ENCODE assay signal across 8 cellular contexts in genomic region chr9:98256632-98257218, GRCh38. TPM values are rescaled to one million over a fixed set of nuclear protein-coding genes. Genes with fewer than 3 reads are reported as not detected.
A peak's percentile ranks its signal among the peaks of the same experiment; 100 is the strongest.
DNase-seq lines count a peak whose midpoint lies in the region; TF ChIP-seq lines count a peak whose summit lies in the region.

No MANE protein-coding gene starts in this region.

- H3K36me3 ChIP-seq in OCI-LY7 (ENCODE audit: insufficient read depth, low read length) = no peaks in the 10 kb centered on the region
- H3K36me3 ChIP-seq in iPS-20b (ENCODE audit: insufficient read depth, low read depth, low read length) = no peaks in the 10 kb centered on the region

- H3K9me3 Mint-ChIP-seq in activated naive CD8-positive, alpha-beta T cell (ENCODE audit: low read depth) = no peaks in the 10 kb centered on the region

- H3K4me1 ChIP-seq in OCI-LY7 (ENCODE audit: insufficient read depth, low read length, poor library complexity, severe bottlenecking) (peaks cover 17% of the 10 kb centered on the region), iPS-20b (ENCODE audit: insufficient read depth, low read length) (peaks cover 5% of the 10 kb centered on the region; the same call in 1 of the 2 replicates)

- peaks cover 29% of the 10 kb centered on the region for H3K4me1 Mint-ChIP-seq in activated naive CD8-positive, alpha-beta T cell (ENCODE audit: low read depth)

- no peak for TF ChIP-seq CTCF in OCI-LY7 (conservative IDR thresholded peaks at IDR 0.05; ENCODE audit: low read length)

- H3K9me2 ChIP-seq in OCI-LY7 (ENCODE audit: insufficient read depth, low read length) = no peaks in the 10 kb centered on the region

- H3K4me3 ChIP-seq in OCI-LY7 (ENCODE audit: low read depth, low read length, poor library complexity, severe bottlenecking) (peak overlapping the region; percentile 75), iPS-20b (ENCODE audit: low read length) (peak overlapping the region; percentile 83)

- peak overlapping the region; percentile 97 for H3K27ac Mint-ChIP-seq in activated naive CD8-positive, alpha-beta T cell

- H4K20me1 ChIP-seq in OCI-LY7 (ENCODE audit: insufficient read depth, low read length) = no peaks in the 10 kb centered on the region

- peak overlapping the region; percentile 95 for H3K4me2 ChIP-seq in OCI-LY7 (ENCODE audit: low read length)

- H3K79me2 ChIP-seq in OCI-LY7 (ENCODE audit: insufficient read depth, low read depth, low read length) = no peaks in the 10 kb centered on the region

- H3K9ac ChIP-seq in iPS-20b (ENCODE audit: low read depth, low read length) = peak overlapping the region; percentile 86; the same call in 1 of the 2 replicates

- H2AFZ ChIP-seq in OCI-LY7 (ENCODE audit: low read length) = peak overlapping the region; percentile 90

- H3K27me3 ChIP-seq in iPS-20b (ENCODE audit: insufficient read depth, low read length) = peaks cover 11% of the 10 kb centered on the region; the same call in 1 of the 2 replicates

- no peaks in the 10 kb centered on the region for H3K36me3 Mint-ChIP-seq in activated naive CD8-positive, alpha-beta T cell

- no TSS peak for BruUV-seq in OCI-LY7 (replicated peaks; lab: Mats Ljungman, UMichigan)

- intact Hi-C loops in OCI-LY7 (cut with micrococcal nuclease; ENCODE audit: unreplicated experiment) = loop anchor here (1.0 to 5.0 kb wide), 2 partner anchors 199 to 334 kb away; partner anchors contain the start of genes NANS and TRMO

- POLR2A ChIA-PET in OCI-LY7 (lab: Charles Lee) = interaction anchor here (0.6 to 2.5 kb wide), 24 partner anchors 24 to 599 kb away, joined by 3 to 10 read pairs (median 4); partner anchors contain the start of genes NANS and TRMO

- CTCF ChIA-PET in OCI-LY7 (lab: Charles Lee; ENCODE audit: unreplicated experiment) = no interaction called here

- H3K9me3 ChIP-seq in OCI-LY7 (ENCODE audit: low read length) (no peaks in the 10 kb centered on the region), iPS-20b (ENCODE audit: insufficient read depth, low read depth, low read length) (no peaks in the 10 kb centered on the region)

- DNase-seq in DMS153 treated with DMSO at 0.1 percent for 48 hours (lab: John Stamatoyannopoulos, UW; ENCODE audit: unreplicated experiment) = peak; percentile 39
- DNase-seq in DMS153 (lab: John Stamatoyannopoulos, UW) = no peak
- DNase-seq in OCI-LY7 (ENCODE audit: low spot score) = peak; percentile 38
- peak; percentile 30 for DNase-seq in stimulated activated CD4-positive, alpha-beta T cell treated with anti-CD3 and anti-CD28 coated beads, Interleukin-1b, Interleukin-23, amount 100 ng/mL, for 48 hours
- no peak for DNase-seq in foreskin melanocyte
- DNase-seq in amniotic stem cell (lab: John Stamatoyannopoulos, UW) = no peak

- H3K27ac ChIP-seq in OCI-LY7 (ENCODE audit: low read depth, low read length, poor library complexity, severe bottlenecking) = peak overlapping the region; percentile 85
- peak overlapping the region; percentile 26 for H3K27ac ChIP-seq in iPS-20b (ENCODE audit: low read length)

- H3K4me3 Mint-ChIP-seq in activated naive CD8-positive, alpha-beta T cell = peak overlapping the region; percentile 99

- H3K27me3 Mint-ChIP-seq in activated naive CD8-positive, alpha-beta T cell = no peaks in the 10 kb centered on the region

RNA-seq across cellular contexts. Expression of gene TBC1D2, which starts 1.3 kb away (rescaled TPM):
- 2.5 and 5.5 TPM in 2 replicates for total RNA-seq in OCI-LY7 (2014; rRNA removed; shearing (Covaris generic))
- 3.1 and 3.2 TPM in 2 replicates for total RNA-seq in OCI-LY7 (2022)

Comparison
In these comparisons a context has a peak if more than half of its experiments do, and no peak if none do; other contexts are left out.
1. DNase-seq: peak in DMS153 treated with DMSO at 0.1 percent for 48 hours (single experiment), OCI-LY7 (single experiment) and stimulated activated CD4-positive, alpha-beta T cell treated with anti-CD3 and anti-CD28 coated beads, Interleukin-1b, Interleukin-23, amount 100 ng/mL, for 48 hours (single experiment); none in DMS153 (single experiment), foreskin melanocyte (single experiment) and amniotic stem cell (single experiment).